In the genomic region with DNA sequence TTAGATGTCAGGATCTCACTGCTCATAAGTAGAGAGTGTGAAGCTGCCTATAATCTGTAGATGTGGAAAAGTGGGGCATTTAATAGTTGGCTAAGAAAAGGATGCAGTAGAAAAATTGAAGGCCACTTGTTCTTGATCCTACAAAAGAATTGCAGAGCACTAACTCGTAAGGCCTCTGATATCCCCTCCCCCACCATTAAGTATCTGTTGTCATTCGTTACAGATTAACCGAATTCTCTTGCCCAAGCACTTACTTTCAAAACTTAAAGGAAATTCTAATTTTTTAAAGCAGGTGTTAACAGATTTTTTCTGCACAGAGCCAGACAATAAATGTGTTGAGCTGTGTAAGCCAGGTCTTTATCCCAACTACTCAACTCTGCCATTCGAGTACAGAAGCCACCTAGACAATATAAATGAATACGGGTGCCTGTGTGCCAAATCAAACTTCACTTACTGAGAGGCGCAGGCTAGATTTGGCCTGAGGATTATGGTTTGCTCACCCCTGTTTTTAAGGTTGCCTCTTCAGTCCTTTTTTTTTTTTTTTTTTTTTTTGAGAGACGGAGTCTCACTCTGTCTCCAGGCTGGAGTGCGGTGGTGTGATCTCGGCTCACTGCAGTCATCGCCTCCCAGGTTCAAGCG, we compare ENCODE assay signal across 23 cellular contexts.
"Had no signal": no experiment of that assay in that cellular context is flagged by ENCODE, and none has a peak within 500 bp of the region (broad histone marks: within the 10 kb centered on the region; RNA-seq: fewer than 3 reads in every experiment).

No MANE protein-coding gene starts in this region.

- H3K4me3 Mint-ChIP-seq: activated B cell treated with CpG ODN at 0.5 μM for 24 hours; activated CD4-positive, alpha-beta T cell treated with anti-CD3 and anti-CD28 coated beads, Interleukin-2, amount 10 ng/mL, durations not matched to agents 24 days and 14 days; activated CD8-positive, alpha-beta memory T cell treated with anti-CD3 and anti-CD28 coated beads, Interleukin-2, amount 10 ng/mL, durations not matched to agents 7 days and 5 days; activated naive CD4-positive, alpha-beta T cell treated with anti-CD3 and anti-CD28 coated beads, Interleukin-2, amount 50 U/mL, for 24 hours; activated T-cell treated with anti-CD3 and anti-CD28 coated beads, Interleukin-2, amount 50 U/mL, for 24 hours; activated T-helper 1 cell treated with anti-CD3 and anti-CD28 coated beads, Interleukin-12 subunit alpha, Interleukin-12 subunit beta, Interleukin-2, Interleukin-4 antibody, amounts not matched to agents 30 ng/mL and 10 ng/mL and 1 ng/mL, durations not matched to agents 14 hours and 24 hours and 36 hours; T-helper 17 cell had no signal

- H3K36me3 Mint-ChIP-seq: activated CD8-positive, alpha-beta memory T cell treated with anti-CD3 and anti-CD28 coated beads, Interleukin-2, amount 10 ng/mL, durations not matched to agents 7 days and 5 days had no signal

- H3K9me3 Mint-ChIP-seq: activated B cell treated with CpG ODN at 0.5 μM for 24 hours; activated CD4-positive, alpha-beta T cell treated with anti-CD3 and anti-CD28 coated beads, Interleukin-2, amount 10 ng/mL, durations not matched to agents 24 days and 14 days; activated naive CD4-positive, alpha-beta T cell treated with anti-CD3 and anti-CD28 coated beads, Interleukin-2, amount 50 U/mL, for 24 hours; activated T-cell treated with anti-CD3 and anti-CD28 coated beads, Interleukin-2, amount 50 U/mL, for 24 hours; activated T-helper 1 cell treated with anti-CD3 and anti-CD28 coated beads, Interleukin-12 subunit alpha, Interleukin-12 subunit beta, Interleukin-2, Interleukin-4 antibody, amounts not matched to agents 30 ng/mL and 10 ng/mL and 1 ng/mL, durations not matched to agents 14 hours and 24 hours and 36 hours had no signal

- H3K27ac Mint-ChIP-seq: activated B cell treated with CpG ODN at 0.5 μM for 24 hours; activated CD4-positive, alpha-beta T cell treated with anti-CD3 and anti-CD28 coated beads, Interleukin-2, amount 10 ng/mL, durations not matched to agents 24 days and 14 days; activated CD8-positive, alpha-beta memory T cell treated with anti-CD3 and anti-CD28 coated beads, Interleukin-2, amount 10 ng/mL, durations not matched to agents 7 days and 5 days; activated naive CD4-positive, alpha-beta T cell treated with anti-CD3 and anti-CD28 coated beads, Interleukin-2, amount 50 U/mL, for 24 hours; activated T-cell treated with anti-CD3 and anti-CD28 coated beads, Interleukin-2, amount 50 U/mL, for 24 hours; activated T-helper 1 cell treated with anti-CD3 and anti-CD28 coated beads, Interleukin-12 subunit alpha, Interleukin-12 subunit beta, Interleukin-2, Interleukin-4 antibody, amounts not matched to agents 30 ng/mL and 10 ng/mL and 1 ng/mL, durations not matched to agents 14 hours and 24 hours and 36 hours; T-helper 17 cell had no signal

- H3K27me3 Mint-ChIP-seq: activated B cell treated with CpG ODN at 0.5 μM for 24 hours; activated CD4-positive, alpha-beta T cell treated with anti-CD3 and anti-CD28 coated beads, Interleukin-2, amount 10 ng/mL, durations not matched to agents 24 days and 14 days; activated CD8-positive, alpha-beta memory T cell treated with anti-CD3 and anti-CD28 coated beads, Interleukin-2, amount 10 ng/mL, durations not matched to agents 7 days and 5 days; activated naive CD4-positive, alpha-beta T cell treated with anti-CD3 and anti-CD28 coated beads, Interleukin-2, amount 50 U/mL, for 24 hours; activated T-cell treated with anti-CD3 and anti-CD28 coated beads, Interleukin-2, amount 50 U/mL, for 24 hours; T-helper 17 cell had no signal

- H3K4me1 ChIP-seq: breast epithelium had no signal

- ATAC-seq: activated CD8-positive, alpha-beta memory T cell treated with anti-CD3 and anti-CD28 coated beads, Interleukin-2, amount 10 ng/mL, durations not matched to agents 7 days and 5 days; T-helper 17 cell had no signal

- H3K36me3 ChIP-seq: breast epithelium had no signal

- H3K27me3 ChIP-seq: breast epithelium had no signal

- DNase-seq: activated B cell treated with CpG ODN at 0.5 μM for 24 hours; activated CD4-positive, alpha-beta T cell treated with anti-CD3 and anti-CD28 coated beads for 1 hour; activated CD4-positive, alpha-beta T cell treated with anti-CD3 and anti-CD28 coated beads, Interleukin-2, amount 10 ng/mL, durations not matched to agents 24 days and 14 days; activated CD4-positive, alpha-beta T cell treated with anti-CD3 and anti-CD28 coated beads, Interleukin-2, amount 50 U/mL, for 48 hours; activated CD8-positive, alpha-beta memory T cell treated with anti-CD3 and anti-CD28 coated beads, Interleukin-2, amount 10 ng/mL, durations not matched to agents 7 days and 5 days; activated effector memory CD4-positive, alpha-beta T cell treated with Interleukin-2 at 50 U/mL for 16 hours; activated naive CD4-positive, alpha-beta T cell; activated T-cell treated with anti-CD3 and anti-CD28 coated beads, Interleukin-2, amount 50 U/mL, for 24 hours; aorta; caudate nucleus; NCI-H1048; NCI-H146; NCI-H187 treated with DMSO at 0.1 percent for 48 hours; NCI-H2081 treated with DMSO at 0.1 percent for 48 hours; NCI-H446; NCI-H524; NCI-H748 treated with DMSO at 0.1 percent for 48 hours; SIG-M5; T-helper 17 cell; T-helper 9 cell had no signal

- H3K4me3 ChIP-seq: breast epithelium had no signal

- H3K27ac ChIP-seq: breast epithelium had no signal

- H3K4me1 Mint-ChIP-seq: activated B cell treated with CpG ODN at 0.5 μM for 24 hours; activated CD4-positive, alpha-beta T cell treated with anti-CD3 and anti-CD28 coated beads, Interleukin-2, amount 10 ng/mL, durations not matched to agents 24 days and 14 days; activated CD8-positive, alpha-beta memory T cell treated with anti-CD3 and anti-CD28 coated beads, Interleukin-2, amount 10 ng/mL, durations not matched to agents 7 days and 5 days; activated naive CD4-positive, alpha-beta T cell treated with anti-CD3 and anti-CD28 coated beads, Interleukin-2, amount 50 U/mL, for 24 hours; T-helper 17 cell had no signal
